ENCODE assay signal across 7 cellular contexts in genomic region chr16:21359537-21359936, GRCh38.
DNase-seq lines count a peak whose midpoint lies in the region; ATAC-seq and TF ChIP-seq lines count a peak whose summit lies in the region.
"Not testable (repeated sequence)": the region's sequence is repeated elsewhere in the genome, so short reads cannot be mapped to it uniquely, and the experiment has no call there.

No MANE protein-coding gene starts in this region.

- ATAC-seq in GM18867 (IDR thresholded peaks at IDR 0.05; ENCODE audit: unreplicated experiment) (peak; percentile 6), GM21526 (IDR thresholded peaks at IDR 0.05; ENCODE audit: low FRiP score, unreplicated experiment) (peak; percentile 1), HG02678 (IDR thresholded peaks at IDR 0.05; ENCODE audit: unreplicated experiment) (peak; percentile 1), HG03342 (IDR thresholded peaks at IDR 0.05; ENCODE audit: unreplicated experiment) (peak; percentile 0)
- ATAC-seq in stimulated activated memory B cell treated with anti-CD40 and anti-IgM and Interleukin-4, amounts not matched to agents 10 μg/mL and 1 μg/mL and 100 μg/mL, for 72 hours: peak; percentile 17

- not testable (repeated sequence) for H3K9me3 Mint-ChIP-seq in dendritic cell treated with granulocyte-macrophage colony-stimulating factor and Interleukin-4, amounts not matched to agents 40 ng/mL and 50 ng/mL, for 4 days; stimulated activated memory B cell treated with anti-CD40 and anti-IgM and Interleukin-4, amounts not matched to agents 10 μg/mL and 1 μg/mL and 100 μg/mL, for 72 hours

- CTCF ChIA-PET in OCI-LY7 (lab: Charles Lee; ENCODE audit: unreplicated experiment): not testable (repeated sequence)

- not testable (repeated sequence) for H2AFZ ChIP-seq in OCI-LY7 (ENCODE audit: low read length)

- not testable (repeated sequence) for TF ChIP-seq CTCF in OCI-LY7 (conservative IDR thresholded peaks at IDR 0.05; ENCODE audit: low read length)

- H3K9me2 ChIP-seq in OCI-LY7 (ENCODE audit: insufficient read depth, low read length): not testable (repeated sequence)

- H3K4me3 ChIP-seq in OCI-LY7 (ENCODE audit: low read depth, low read length, poor library complexity, severe bottlenecking): peak overlapping the region; percentile 52

- not testable (repeated sequence) for H3K36me3 Mint-ChIP-seq in dendritic cell treated with granulocyte-macrophage colony-stimulating factor and Interleukin-4, amounts not matched to agents 40 ng/mL and 50 ng/mL, for 4 days (ENCODE audit: low read depth); stimulated activated memory B cell treated with anti-CD40 and anti-IgM and Interleukin-4, amounts not matched to agents 10 μg/mL and 1 μg/mL and 100 μg/mL, for 72 hours

- not testable (repeated sequence) for H3K9me3 ChIP-seq in OCI-LY7 (ENCODE audit: low read length)

- intact Hi-C loops in OCI-LY7 (cut with micrococcal nuclease; ENCODE audit: unreplicated experiment); dendritic cell treated with granulocyte-macrophage colony-stimulating factor and Interleukin-4, amounts not matched to agents 40 ng/mL and 50 ng/mL, for 4 days (cut with micrococcal nuclease): not testable (repeated sequence)

- BruUV-seq in OCI-LY7 (replicated peaks; lab: Mats Ljungman, UMichigan): TSS peak; percentile 86

- H3K4me2 ChIP-seq in OCI-LY7 (ENCODE audit: low read length): peak overlapping the region; percentile 83

- H3K4me3 Mint-ChIP-seq in dendritic cell treated with granulocyte-macrophage colony-stimulating factor and Interleukin-4, amounts not matched to agents 40 ng/mL and 50 ng/mL, for 4 days: not testable (repeated sequence)
- peak overlapping the region; percentile 38 for H3K4me3 Mint-ChIP-seq in stimulated activated memory B cell treated with anti-CD40 and anti-IgM and Interleukin-4, amounts not matched to agents 10 μg/mL and 1 μg/mL and 100 μg/mL, for 72 hours

- H3K27me3 Mint-ChIP-seq in dendritic cell treated with granulocyte-macrophage colony-stimulating factor and Interleukin-4, amounts not matched to agents 40 ng/mL and 50 ng/mL, for 4 days; stimulated activated memory B cell treated with anti-CD40 and anti-IgM and Interleukin-4, amounts not matched to agents 10 μg/mL and 1 μg/mL and 100 μg/mL, for 72 hours: not testable (repeated sequence)

- H3K4me1 ChIP-seq in OCI-LY7 (ENCODE audit: insufficient read depth, low read length, poor library complexity, severe bottlenecking): peaks cover 87% of the 10 kb centered on the region

- H3K36me3 ChIP-seq in OCI-LY7 (ENCODE audit: insufficient read depth, low read length): not testable (repeated sequence)

- not testable (repeated sequence) for H4K20me1 ChIP-seq in OCI-LY7 (ENCODE audit: insufficient read depth, low read length)

- H3K27ac ChIP-seq in OCI-LY7 (ENCODE audit: low read depth, low read length, poor library complexity, severe bottlenecking): peak overlapping the region; percentile 97

- POLR2A ChIA-PET in OCI-LY7 (lab: Charles Lee): not testable (repeated sequence)

- H3K4me1 Mint-ChIP-seq in dendritic cell treated with granulocyte-macrophage colony-stimulating factor and Interleukin-4, amounts not matched to agents 40 ng/mL and 50 ng/mL, for 4 days (ENCODE audit: low read depth): peaks cover 74% of the 10 kb centered on the region
- H3K4me1 Mint-ChIP-seq in stimulated activated memory B cell treated with anti-CD40 and anti-IgM and Interleukin-4, amounts not matched to agents 10 μg/mL and 1 μg/mL and 100 μg/mL, for 72 hours: peaks cover 85% of the 10 kb centered on the region

- peak; percentile 49 for DNase-seq in OCI-LY7 (ENCODE audit: low spot score)

- not testable (repeated sequence) for H3K79me2 ChIP-seq in OCI-LY7 (ENCODE audit: insufficient read depth, low read depth, low read length)

- H3K27ac Mint-ChIP-seq in dendritic cell treated with granulocyte-macrophage colony-stimulating factor and Interleukin-4, amounts not matched to agents 40 ng/mL and 50 ng/mL, for 4 days: peak overlapping the region; percentile 86
- peak overlapping the region; percentile 94 for H3K27ac Mint-ChIP-seq in stimulated activated memory B cell treated with anti-CD40 and anti-IgM and Interleukin-4, amounts not matched to agents 10 μg/mL and 1 μg/mL and 100 μg/mL, for 72 hours

Comparison
In these comparisons a context has a peak if more than half of its experiments do, and no peak if none do; other contexts are left out.
1. Peak in every context shown above with its lines: DNase-seq, ATAC-seq, H3K4me3 ChIP-seq and H3K27ac ChIP-seq.